ENCODE assay signal across 8 cellular contexts in the genomic region with DNA sequence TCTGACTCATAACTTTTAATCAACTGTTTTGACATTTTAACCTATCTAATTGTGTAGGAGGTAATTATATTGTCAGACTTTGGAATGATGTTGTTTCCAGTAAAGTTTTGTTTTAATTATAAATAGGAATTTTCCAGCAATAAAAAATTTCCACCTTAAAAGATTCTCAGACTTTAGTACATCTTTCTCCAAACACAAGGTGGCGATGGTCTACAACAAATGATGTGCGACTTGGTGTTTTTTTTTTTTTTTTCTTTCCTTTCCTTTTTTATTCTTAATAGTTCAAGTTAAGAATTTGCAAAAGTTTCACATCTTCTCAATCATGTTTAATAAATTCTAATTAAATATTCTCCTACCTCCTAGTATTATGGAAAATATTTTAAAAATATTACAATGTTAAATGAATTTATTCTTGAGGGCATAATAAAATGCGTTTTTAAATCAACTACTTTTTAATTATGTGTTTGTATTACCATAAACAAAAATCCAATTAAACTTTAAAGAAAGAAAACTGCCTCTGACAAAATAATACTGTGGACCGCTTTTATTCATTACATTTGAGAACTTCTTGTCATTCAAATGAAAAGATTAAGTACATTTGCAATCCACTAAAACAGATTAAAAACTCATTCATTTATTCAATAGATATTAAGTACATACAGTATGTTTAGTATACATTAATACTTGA. TPM values are rescaled to one million over a fixed set of nuclear protein-coding genes. Genes with fewer than 3 reads are reported as not detected.
DNase-seq lines count a peak whose midpoint lies in the region; ATAC-seq and TF ChIP-seq lines count a peak whose summit lies in the region.

No MANE protein-coding gene starts in this region.

- peaks cover 48% of the 10 kb centered on the region for H3K4me1 Mint-ChIP-seq in neural crest cell

- peak; percentile 68 for TF ChIP-seq CTCF in left ventricle myocardium inferior (IDR thresholded peaks at IDR 0.05; ENCODE audit: borderline replicate concordance)
- TF ChIP-seq CTCF in choroid plexus epithelial cell (conservative IDR thresholded peaks at IDR 0.05; ENCODE audit: low read depth, low read length), result peak; percentile 59
- peak; percentile 79 for TF ChIP-seq CTCF in neural crest cell (conservative IDR thresholded peaks at IDR 0.05)

- no peaks in the 10 kb centered on the region for H3K36me3 ChIP-seq in left ventricle myocardium inferior

- H3K27ac ChIP-seq in left ventricle myocardium inferior (replicated peaks), result peak overlapping the region; percentile 6

- DNase-seq in left ventricle myocardium inferior (no peak), left ventricle myocardium superior (no peak), NCI-H524 (lab: John Stamatoyannopoulos, UW) (peak; percentile 68 to 71), choroid plexus epithelial cell (ENCODE audit: low read depth) (peak; percentile 86), neural crest cell (ENCODE audit: low read depth, low spot score) (no peak), HPDE6-E6E7 (ENCODE audit: extremely low spot score) (no peak), mesenteric fat pad (ENCODE audit: low spot score) (no peak)
- no peak for DNase-seq in activated naive CD4-positive, alpha-beta T cell treated with Interleukin-2 at 50 U/mL for 16 hours

- peak overlapping the region; percentile 32 for H3K4me3 ChIP-seq in left ventricle myocardium inferior
- no peak overlapping the region for H3K4me3 ChIP-seq in choroid plexus epithelial cell (ENCODE audit: low read depth, low read length)

- peaks cover 48% of the 10 kb centered on the region for H3K4me1 ChIP-seq in left ventricle myocardium inferior

- no peaks in the 10 kb centered on the region for H3K27me3 ChIP-seq in left ventricle myocardium inferior (ENCODE audit: low read depth)

- H3K36me3 Mint-ChIP-seq in neural crest cell (ENCODE audit: low read depth), result no peaks in the 10 kb centered on the region

- H3K9me3 Mint-ChIP-seq in neural crest cell, result no peaks in the 10 kb centered on the region

- intact Hi-C loops in left ventricle myocardium inferior (cut with micrococcal nuclease) (loop anchor here (2.0 to 10.0 kb wide), 4 partner anchors 715 to 1893 kb away; no protein-coding TSS in a partner anchor), left ventricle myocardium superior (cut with micrococcal nuclease) (loop anchor here (2.0 to 10.0 kb wide), 4 partner anchors 715 to 1898 kb away; no protein-coding TSS in a partner anchor)

- ATAC-seq in left ventricle myocardium superior, result no peak

- H3K27me3 Mint-ChIP-seq in neural crest cell (ENCODE audit: low read depth), result peaks cover 3% of the 10 kb centered on the region

- no peaks in the 10 kb centered on the region for H3K9me3 ChIP-seq in left ventricle myocardium inferior (replicated peaks)

- H3K4me3 Mint-ChIP-seq in neural crest cell, result peak overlapping the region; percentile 72

- no peak overlapping the region for H3K27ac Mint-ChIP-seq in neural crest cell (ENCODE audit: unreplicated experiment)

RNA-seq across cellular contexts. Expression of a gene that starts 4.4 kb away (rescaled TPM):
- total RNA-seq in left ventricle myocardium inferior (56.7 TPM), left ventricle myocardium superior (41.8 TPM), neural crest cell (31.9 and 35.9 TPM in 2 replicates), mesenteric fat pad (480 TPM)

Comparison
In these comparisons a context has a peak if more than half of its experiments do, and no peak if none do; other contexts are left out.
1. DNase-seq: peak in NCI-H524 (2 of 2) and choroid plexus epithelial cell (single experiment); none in left ventricle myocardium inferior (single experiment), left ventricle myocardium superior (single experiment), neural crest cell (single experiment), HPDE6-E6E7 (single experiment), activated naive CD4-positive, alpha-beta T cell treated with Interleukin-2 at 50 U/mL for 16 hours (single experiment) and mesenteric fat pad (single experiment).
2. Peak in every context shown above with its lines, with median percentiles within 50 percentile points of each other: CTCF ChIP-seq.